ENCODE assay signal across 28 cellular contexts in the genomic region with DNA sequence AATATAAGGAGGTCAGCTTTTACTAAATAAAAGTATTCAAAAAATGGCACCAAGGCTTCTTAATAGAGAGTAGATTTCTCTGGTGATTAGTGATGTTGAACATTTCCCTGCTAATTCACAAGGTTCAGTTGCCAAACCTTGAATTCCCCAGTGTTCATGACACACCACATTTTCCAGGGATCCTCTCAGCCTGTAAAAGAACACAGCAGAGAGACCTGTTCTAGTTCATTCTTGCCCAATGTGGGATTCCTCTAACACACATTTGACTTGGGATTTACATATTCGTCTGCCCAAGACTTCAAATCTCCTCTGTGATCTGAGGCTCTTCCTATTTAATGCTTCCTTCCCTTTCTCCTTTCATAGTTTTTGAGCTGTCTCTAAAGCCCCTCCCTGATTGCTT.
DNase-seq lines count a peak whose midpoint lies in the region; ATAC-seq and TF ChIP-seq lines count a peak whose summit lies in the region.
"Had no signal": no experiment of that assay in that cellular context is flagged by ENCODE, and none has a peak within 500 bp of the region (broad histone marks: within the 10 kb centered on the region; RNA-seq: fewer than 3 reads in every experiment).

No MANE protein-coding gene starts in this region.

- intact Hi-C loops in right cardiac atrium (cut with DNase I): no loop called here

- H3K4me1 ChIP-seq in right cardiac atrium (ENCODE audit: control insufficient read depth, insufficient read depth, low read length): no peaks in the 10 kb centered on the region
- H3K4me1 ChIP-seq: esophagus squamous epithelium, lower lobe of right lung, Peyer's patch, sigmoid colon, SJSA1, testis had no signal

- no peak overlapping the region for H3K4me3 ChIP-seq in epithelial cell of esophagus (ENCODE audit: low read length)
- H3K4me3 ChIP-seq in WERI-Rb-1 (ENCODE audit: low read depth, low read length): no peak overlapping the region
- H3K4me3 ChIP-seq in right cardiac atrium (ENCODE audit: low read length): no peak overlapping the region
- H3K4me3 ChIP-seq: A549, esophagus squamous epithelium, lower lobe of right lung, Peyer's patch, sigmoid colon, SJSA1, testis had no signal

- no peak for TF ChIP-seq CTCF in epithelial cell of esophagus (IDR thresholded peaks at IDR 0.05; ENCODE audit: insufficient read depth, low read depth, low read length, missing control alignments)
- no peak for TF ChIP-seq CTCF in WERI-Rb-1 (IDR thresholded peaks at IDR 0.05; ENCODE audit: low read depth, low read length)

- H3K9me3 ChIP-seq in WERI-Rb-1 (ENCODE audit: severe bottlenecking) (no peaks in the 10 kb centered on the region), right cardiac atrium (ENCODE audit: control insufficient read depth, low read length) (peaks cover 2% of the 10 kb centered on the region)
- H3K9me3 ChIP-seq: A549, esophagus squamous epithelium, lower lobe of right lung, sigmoid colon, SJSA1, testis had no signal

- H3K36me3 ChIP-seq in WERI-Rb-1: no peaks in the 10 kb centered on the region
- H3K36me3 ChIP-seq: esophagus squamous epithelium, lower lobe of right lung, Peyer's patch, sigmoid colon, SJSA1 had no signal

- no peak for ATAC-seq in right cardiac atrium
- ATAC-seq: A549; lower lobe of right lung; stimulated activated effector memory CD8-positive, alpha-beta T cell treated with anti-CD3 and anti-CD28 coated beads, Interleukin-12 subunit alpha, Interleukin-12 subunit beta, amount 100 ng/mL, for 72 hours; T-helper 17 cell had no signal

- 43% methylated on average over 1 of the region's 1 CpG for WGBS in right cardiac atrium

- DNase-seq in AG08395 (ENCODE audit: low spot score): peak; percentile 12
- DNase-seq in RPMI7951 (ENCODE audit: low read depth): peak; percentile 43
- DNase-seq in epithelial cell of esophagus (ENCODE audit: low read depth): peak; percentile 87
- peak; percentile 13 for DNase-seq in iPS-NIHi11 (ENCODE audit: low spot score)
- no peak for DNase-seq in WERI-Rb-1
- no peak for DNase-seq in GDM1 (lab: John Stamatoyannopoulos, UW)
- no peak for DNase-seq in HT-29 (ENCODE audit: low spot score)
- no peak for DNase-seq in right cardiac atrium
- DNase-seq: activated CD4-positive, alpha-beta memory T cell treated with anti-CD3 and anti-CD28 coated beads for 36 hours; activated gamma-delta T cell treated with Interleukin-2 at 50 U/mL for 16 hours; amniotic stem cell; DMS 273 treated with DMSO at 0.1 percent for 48 hours; effector CD4-positive, alpha-beta T cell; esophagus squamous epithelium; islet precursor cell; lower lobe of right lung; naive B cell; NCI-H2081 treated with DMSO at 0.1 percent for 48 hours; NK-92 treated with Interleukin-12 subunit alpha and Interleukin-12 subunit beta, amount 100 ng/mL, for 24 hours; Peyer's patch; sigmoid colon; T-helper 17 cell; testis had no signal

- H3K27ac ChIP-seq in WERI-Rb-1 (no peak overlapping the region), right cardiac atrium (ENCODE audit: low read length) (no peak overlapping the region)
- H3K27ac ChIP-seq: A549, C4-2B, esophagus squamous epithelium, lower lobe of right lung, Peyer's patch, sigmoid colon, SJSA1, testis, VCaP had no signal

- H3K27me3 ChIP-seq in WERI-Rb-1 (ENCODE audit: insufficient read depth, low read depth, severe bottlenecking) (no peaks in the 10 kb centered on the region), right cardiac atrium (ENCODE audit: control insufficient read depth, insufficient read depth) (no peaks in the 10 kb centered on the region)
- H3K27me3 ChIP-seq: esophagus squamous epithelium, Peyer's patch, sigmoid colon, SJSA1, testis had no signal

Comparison
In these comparisons a context has a peak if more than half of its experiments do, and no peak if none do; other contexts are left out.
1. DNase-seq: peak in AG08395 (single experiment), RPMI7951 (single experiment), epithelial cell of esophagus (single experiment) and iPS-NIHi11 (single experiment); none in WERI-Rb-1 (single experiment), GDM1 (single experiment), HT-29 (single experiment) and right cardiac atrium (0 of 3).